Comparison of ENCODE assay signal across 15 cellular contexts in genomic region chr20:48703511-48704219, GRCh38.
A peak's percentile ranks its signal among the peaks of the same experiment; 100 is the strongest.
DNase-seq lines count a peak whose midpoint lies in the region; FAIRE-seq and TF ChIP-seq lines count a peak whose summit lies in the region.
"Had no signal": no experiment of that assay in that cellular context is flagged by ENCODE, and none has a peak within 500 bp of the region (broad histone marks: within the 10 kb centered on the region; RNA-seq: fewer than 3 reads in every experiment).

No MANE protein-coding gene starts in this region.

- FAIRE-seq in HTR-8/SVneo (lab: Jason Lieb, UNC), result peak; percentile 79
- FAIRE-seq: bronchial epithelial cell, HepG2 had no signal

- no peak overlapping the region for H3K4me3 Mint-ChIP-seq in activated T-helper 1 cell treated with anti-CD3 and anti-CD28 coated beads, Interleukin-12 subunit alpha, Interleukin-12 subunit beta, Interleukin-2, Interleukin-4 antibody, amounts not matched to agents 30 ng/mL and 10 ng/mL and 1 ng/mL, durations not matched to agents 14 hours and 24 hours and 36 hours
- H3K4me3 Mint-ChIP-seq in activated naive CD4-positive, alpha-beta T cell treated with anti-CD3 and anti-CD28 coated beads for 36 hours, result no peak overlapping the region

- POLR2A ChIA-PET in RWPE1 (lab: Yijun Ruan, JAX; ENCODE audit: low non-redundant PET), result interaction anchor here (0.6 kb wide), 1 partner anchor 254 kb away, joined by 3 read pairs; no protein-coding TSS in a partner anchor

- peak overlapping the region in 11 of 21 experiments; percentile 5 to 76 (median 60) for H3K27ac ChIP-seq in skin epidermis
- no peak overlapping the region for H3K27ac ChIP-seq in RWPE1

- TF ChIP-seq CTCF in RWPE1 (conservative IDR thresholded peaks at IDR 0.05; ENCODE audit: low read depth), result no peak

- H3K36me3 Mint-ChIP-seq in activated T-helper 1 cell treated with anti-CD3 and anti-CD28 coated beads, Interleukin-12 subunit alpha, Interleukin-12 subunit beta, Interleukin-2, Interleukin-4 antibody, amounts not matched to agents 30 ng/mL and 10 ng/mL and 1 ng/mL, durations not matched to agents 14 hours and 24 hours and 36 hours (ENCODE audit: low read depth), result peaks cover 64% of the 10 kb centered on the region
- H3K36me3 Mint-ChIP-seq in activated naive CD4-positive, alpha-beta T cell treated with anti-CD3 and anti-CD28 coated beads for 36 hours (ENCODE audit: low read depth), result peaks cover 4% of the 10 kb centered on the region

- H3K27ac Mint-ChIP-seq in activated T-helper 1 cell treated with anti-CD3 and anti-CD28 coated beads, Interleukin-12 subunit alpha, Interleukin-12 subunit beta, Interleukin-2, Interleukin-4 antibody, amounts not matched to agents 30 ng/mL and 10 ng/mL and 1 ng/mL, durations not matched to agents 14 hours and 24 hours and 36 hours, result peak overlapping the region; percentile 47
- H3K27ac Mint-ChIP-seq in activated naive CD4-positive, alpha-beta T cell treated with anti-CD3 and anti-CD28 coated beads for 36 hours, result no peak overlapping the region

- H3K4me3 ChIP-seq in skin epidermis, result no peak overlapping the region

- no peaks in the 10 kb centered on the region for H3K9me3 Mint-ChIP-seq in activated T-helper 1 cell treated with anti-CD3 and anti-CD28 coated beads, Interleukin-12 subunit alpha, Interleukin-12 subunit beta, Interleukin-2, Interleukin-4 antibody, amounts not matched to agents 30 ng/mL and 10 ng/mL and 1 ng/mL, durations not matched to agents 14 hours and 24 hours and 36 hours
- H3K9me3 Mint-ChIP-seq in activated naive CD4-positive, alpha-beta T cell treated with anti-CD3 and anti-CD28 coated beads for 36 hours, result no peaks in the 10 kb centered on the region
- H3K9me3 Mint-ChIP-seq: CD4-positive, CD25-positive, alpha-beta regulatory T cell had no signal

- CTCF ChIA-PET in activated naive CD4-positive, alpha-beta T cell treated with anti-CD3 and anti-CD28 coated beads for 36 hours (lab: Charles Lee), result interaction anchor here (0.7 kb wide), 1 partner anchor 920 kb away, joined by 3 read pairs; no protein-coding TSS in a partner anchor
- CTCF ChIA-PET in RWPE1 (lab: Yijun Ruan, JAX), result interaction anchor here (0.7 kb wide), 1 partner anchor 46 kb away, joined by 3 read pairs; no protein-coding TSS in a partner anchor

- H3K4me1 Mint-ChIP-seq in activated T-helper 1 cell treated with anti-CD3 and anti-CD28 coated beads, Interleukin-12 subunit alpha, Interleukin-12 subunit beta, Interleukin-2, Interleukin-4 antibody, amounts not matched to agents 30 ng/mL and 10 ng/mL and 1 ng/mL, durations not matched to agents 14 hours and 24 hours and 36 hours (ENCODE audit: low read depth), result peaks cover 53% of the 10 kb centered on the region
- H3K4me1 Mint-ChIP-seq in activated naive CD4-positive, alpha-beta T cell treated with anti-CD3 and anti-CD28 coated beads for 36 hours (ENCODE audit: low read depth), result peaks cover 14% of the 10 kb centered on the region

- H3K27me3 Mint-ChIP-seq in activated T-helper 1 cell treated with anti-CD3 and anti-CD28 coated beads, Interleukin-12 subunit alpha, Interleukin-12 subunit beta, Interleukin-2, Interleukin-4 antibody, amounts not matched to agents 30 ng/mL and 10 ng/mL and 1 ng/mL, durations not matched to agents 14 hours and 24 hours and 36 hours (ENCODE audit: insufficient read depth), result no peaks in the 10 kb centered on the region
- H3K27me3 Mint-ChIP-seq in activated naive CD4-positive, alpha-beta T cell treated with anti-CD3 and anti-CD28 coated beads for 36 hours (ENCODE audit: low read depth), result no peaks in the 10 kb centered on the region
- H3K27me3 Mint-ChIP-seq: CD4-positive, CD25-positive, alpha-beta regulatory T cell had no signal

- intact Hi-C loops in activated T-helper 1 cell treated with anti-CD3 and anti-CD28 coated beads, Interleukin-12 subunit alpha, Interleukin-12 subunit beta, Interleukin-2, Interleukin-4 antibody, amounts not matched to agents 30 ng/mL and 10 ng/mL and 1 ng/mL, durations not matched to agents 14 hours and 24 hours and 36 hours (cut with micrococcal nuclease), result no loop called here
- intact Hi-C loops in activated naive CD4-positive, alpha-beta T cell treated with anti-CD3 and anti-CD28 coated beads for 36 hours (cut with micrococcal nuclease), result no loop called here

- DNase-seq in HTR-8/SVneo (ENCODE audit: insufficient read length, low spot score) (no peak), hypothalamus (lab: John Stamatoyannopoulos, UW) (peak in 28 of 51 donors; percentile 34 to 73 (median 53)), NCI-H526 treated with DMSO at 0.1 percent for 48 hours (lab: John Stamatoyannopoulos, UW) (no peak), OCI-M1 (lab: John Stamatoyannopoulos, UW) (no peak), RWPE1 (ENCODE audit: low spot score) (no peak)
- no peak for DNase-seq in activated T-helper 1 cell treated with anti-CD3 and anti-CD28 coated beads, Interleukin-12 subunit alpha, Interleukin-12 subunit beta, Interleukin-2, Interleukin-4 antibody, amounts not matched to agents 30 ng/mL and 10 ng/mL and 1 ng/mL, durations not matched to agents 14 hours and 24 hours and 36 hours (ENCODE audit: low spot score)
- DNase-seq in activated naive CD4-positive, alpha-beta T cell treated with anti-CD3 and anti-CD28 coated beads for 36 hours, result no peak
- DNase-seq: activated naive CD4-positive, alpha-beta T cell; CD4-positive, CD25-positive, alpha-beta regulatory T cell; effector memory CD4-positive, alpha-beta T cell; occipital lobe; stimulated activated CD4-positive, alpha-beta T cell treated with anti-CD3 and anti-CD28 coated beads, Interleukin-12 subunit alpha, Interleukin-12 subunit beta, amount 100 ng/mL, for 4 hours had no signal

Comparison
In these comparisons a context has a peak if more than half of its experiments do, and no peak if none do; other contexts are left out.
1. DNase-seq: peak in hypothalamus (28 of 51); none in HTR-8/SVneo (single experiment), activated T-helper 1 cell treated with anti-CD3 and anti-CD28 coated beads, Interleukin-12 subunit alpha, Interleukin-12 subunit beta, Interleukin-2, Interleukin-4 antibody, amounts not matched to agents 30 ng/mL and 10 ng/mL and 1 ng/mL, durations not matched to agents 14 hours and 24 hours and 36 hours (single experiment), NCI-H526 treated with DMSO at 0.1 percent for 48 hours (single experiment), OCI-M1 (single experiment), activated naive CD4-positive, alpha-beta T cell treated with anti-CD3 and anti-CD28 coated beads for 36 hours (single experiment) and RWPE1 (single experiment).